Comparison of ENCODE assay signal across 29 cellular contexts in the genomic region with DNA sequence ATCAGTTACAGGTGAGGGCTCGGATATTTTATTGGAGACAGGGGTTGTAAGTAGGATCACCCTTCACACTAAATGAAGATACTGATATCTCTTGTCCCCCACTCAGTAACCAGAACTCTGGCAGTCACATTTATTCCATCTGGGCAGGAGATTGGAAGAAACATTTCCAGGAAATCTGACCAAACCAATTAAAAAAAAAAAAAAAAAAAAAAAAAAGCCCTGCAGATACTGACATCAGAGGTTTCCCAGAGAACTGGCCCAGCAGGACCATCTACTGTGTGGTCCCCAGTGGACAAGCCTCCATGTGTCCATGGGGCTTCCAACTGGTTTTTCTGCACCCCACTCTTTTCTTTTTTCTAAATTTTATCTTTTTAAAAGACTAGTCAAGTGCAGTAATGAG. TPM values are rescaled to one million over a fixed set of nuclear protein-coding genes. Genes with fewer than 3 reads are reported as not detected.
A peak's percentile ranks its signal among the peaks of the same experiment; 100 is the strongest.
DNase-seq lines count a peak whose midpoint lies in the region; ATAC-seq, FAIRE-seq and TF ChIP-seq lines count a peak whose summit lies in the region.
"Had no signal": no experiment of that assay in that cellular context is flagged by ENCODE, and none has a peak within 500 bp of the region (broad histone marks: within the 10 kb centered on the region; RNA-seq: fewer than 3 reads in every experiment).

No MANE protein-coding gene starts in this region.

- TF ChIP-seq POLR2A in H1 (IDR thresholded peaks at IDR 0.05; ENCODE audit: control extremely low read depth in 1 of 2, low read depth in 2 of 2, low read length in 2 of 2), result no peak

- H3T11ph ChIP-seq in H9 (ENCODE audit: low read length), result no peak overlapping the region

- TF ChIP-seq RAD21 in H1 (IDR thresholded peaks at IDR 0.05 in 1 of 2, conservative IDR thresholded peaks at IDR 0.05 in 1 of 2; ENCODE audit: low read depth in 2 of 2, low read length in 2 of 2), result no peak

- H3K18ac ChIP-seq in H9 (ENCODE audit: insufficient read length, low read depth, low read length), result no peak overlapping the region
- H3K18ac ChIP-seq in H1 (ENCODE audit: extremely low read depth, low read length), result no peak overlapping the region

- H3K9me3 Mint-ChIP-seq in H9, result peaks cover 0 to 2% of the 10 kb centered on the region in 2 experiments; a peak in 1 of 5 replicates
- H3K9me3 Mint-ChIP-seq: CD8-positive, alpha-beta T cell; HFFc6 had no signal

- CTCF ChIA-PET in PC-3 (lab: Charles Lee), result no interaction called here
- CTCF ChIA-PET in H1 (lab: Charles Lee; ENCODE audit: partially characterized antibody), result interaction anchor here (0.7 to 1.9 kb wide), 2 partner anchors 9 to 14 kb away, joined by 4 read pairs; no protein-coding TSS in a partner anchor
- CTCF ChIA-PET in A673 (lab: Charles Lee), result no interaction called here

- H2BK5ac ChIP-seq in H9 (ENCODE audit: insufficient read length, low read length) (no peak overlapping the region), H1 (ENCODE audit: low read depth, low read length) (0 out of 2 replicates have a peak overlapping the region, but pooled peaks have one; percentile 49)

- H2BK12ac ChIP-seq in H9 (ENCODE audit: insufficient read length, low read depth, low read length) (no peak overlapping the region), H1 (ENCODE audit: low read depth, low read length) (peak overlapping the region; percentile 94; the same call in 1 of the 2 replicates)

- H3K9me3 ChIP-seq in H9 (ENCODE audit: control insufficient read depth, low read depth, low read length) (no peaks in the 10 kb centered on the region), PC-3 (ENCODE audit: low read length) (no peaks in the 10 kb centered on the region), H1 (ENCODE audit: insufficient read depth in 2 of 2, low read depth in 1 of 2, low read length in 1 of 2) (no peaks in the 10 kb centered on the region), A673 (ENCODE audit: low read depth, low read length, poor library complexity, severe bottlenecking) (no peaks in the 10 kb centered on the region)
- H3K9me3 ChIP-seq: Caco-2, SJCRH30 had no signal

- H2BK20ac ChIP-seq in H9 (ENCODE audit: low read depth, low read length, poor library complexity, severe bottlenecking) (no peak overlapping the region), H1 (ENCODE audit: low read length) (peak overlapping the region; percentile 27; the same call in 1 of the 2 replicates)

- H3K4ac ChIP-seq in H9 (ENCODE audit: low read depth, low read length) (no peak overlapping the region), H1 (replicated peaks; ENCODE audit: insufficient read length, low read depth, low read length) (no peak overlapping the region)

- TF ChIP-seq CTCF in H9 (conservative IDR thresholded peaks at IDR 0.05), result no peak
- no peak for TF ChIP-seq CTCF in PC-3 (conservative IDR thresholded peaks at IDR 0.05; ENCODE audit: low read depth, low read length)
- TF ChIP-seq CTCF in H1 (IDR thresholded peaks at IDR 0.05; ENCODE audit: control extremely low read depth in 1 of 3, insufficient read depth in 1 of 3, low read depth in 1 of 3, low read length in 3 of 3), result no peak
- TF ChIP-seq CTCF in A673 (conservative IDR thresholded peaks at IDR 0.05; ENCODE audit: low read depth, low read length), result no peak

- H3K4me1 Mint-ChIP-seq in H9, result peaks cover 45 to 51% of the 10 kb centered on the region in 2 experiments
- H3K4me1 Mint-ChIP-seq: B cell, IgD-negative memory B cell had no signal

- no peak overlapping the region for H4K5ac ChIP-seq in H9 (ENCODE audit: insufficient read length, low read depth, low read length)
- H4K5ac ChIP-seq in H1 (ENCODE audit: insufficient read length, low read depth, low read length), result no peak overlapping the region

- peaks cover 0 to 4% (median 4%) of the 10 kb centered on the region in 3 experiments; a peak in 3 of 7 replicates for H3K36me3 Mint-ChIP-seq in H9 (ENCODE audit: insufficient read depth in 1 of 3, low read depth in 3 of 3)
- H3K36me3 Mint-ChIP-seq: CD8-positive, alpha-beta T cell had no signal

- H3K27me3 Mint-ChIP-seq in H9 (ENCODE audit: low read depth), result peaks cover 11% of the 10 kb centered on the region
- H3K27me3 Mint-ChIP-seq: B cell, IgD-negative memory B cell had no signal

- no peaks in the 10 kb centered on the region for H3K79me2 ChIP-seq in H9 (ENCODE audit: insufficient read depth, low read length)
- no peaks in the 10 kb centered on the region for H3K79me2 ChIP-seq in PC-3 (ENCODE audit: low read length)
- no peaks in the 10 kb centered on the region for H3K79me2 ChIP-seq in H1 (ENCODE audit: control insufficient read depth in 1 of 2, insufficient read depth in 2 of 2, low read length in 2 of 2)

- peak overlapping the region in 2 of 3 experiments; percentile 84 to 98; a peak in 4 of 7 replicates for H3K27ac Mint-ChIP-seq in H9
- H3K27ac Mint-ChIP-seq: B cell; CD8-positive, alpha-beta T cell; HFFc6 had no signal

- no CpG with 5 or more reads among the region's 1 CpG for WGBS in H9 (ENCODE audit: extremely low coverage, insufficient read length, low lambda C conversion rate)
- WGBS in H1 (ENCODE audit: extremely low coverage in 1 of 2, insufficient coverage in 1 of 2, insufficient read length in 1 of 2, insufficient replicate concordance in 2 of 2, low coverage in 1 of 2, low lambda C conversion rate in 2 of 2, missing lambda C conversion rate in 1 of 2), 2 experiments, result 69% methylated on average over 1 of the region's 1 CpG; no CpG with 5 or more reads in 1 of the 2 experiments

- H2AK5ac ChIP-seq in H9 (ENCODE audit: insufficient read length, low read length) (no peak overlapping the region), H1 (ENCODE audit: low read depth, low read length) (no peak overlapping the region)

- H3K9ac ChIP-seq in H9 (ENCODE audit: extremely low read depth, insufficient read length, low read length) (no peak overlapping the region), PC-3 (ENCODE audit: low read length) (no peak overlapping the region), H1 (replicated peaks in 1 of 4; ENCODE audit: extremely low read depth in 1 of 4, low read depth in 3 of 4, low read length in 3 of 4) (no peak overlapping the region)
- H3K9ac ChIP-seq: KMS-11 had no signal

- intact Hi-C loops in PC-3 (cut with micrococcal nuclease), result no loop called here
- intact Hi-C loops in posterior vena cava (cut with DNase I), result loop anchor here in 1 of 2 donors (1.0 kb wide), 1 partner anchor 48 kb away; no protein-coding TSS in a partner anchor
- intact Hi-C loops in A673 (cut with micrococcal nuclease; ENCODE audit: unreplicated experiment), result no loop called here

- H3K56ac ChIP-seq in H9 (ENCODE audit: insufficient read length, low read depth, low read length) (no peak overlapping the region), H1 (replicated peaks; ENCODE audit: insufficient read length, low read depth, low read length) (no peak overlapping the region)

- H3K4me1 ChIP-seq in H9 (ENCODE audit: insufficient read depth, low read length) (peaks cover 16% of the 10 kb centered on the region; the same call in 1 of the 2 replicates), PC-3 (ENCODE audit: insufficient read depth, low read length) (peaks cover 34% of the 10 kb centered on the region), H1 (replicated peaks in 1 of 4; ENCODE audit: control insufficient read depth in 3 of 4, insufficient read depth in 4 of 4, low read length in 3 of 4) (peaks cover 7 to 14% (median 10%) of the 10 kb centered on the region in 4 experiments), A673 (ENCODE audit: insufficient read depth, low read length, poor library complexity, severe bottlenecking) (no peaks in the 10 kb centered on the region)
- H3K4me1 ChIP-seq: SJCRH30 had no signal

- H3F3A ChIP-seq in PC-3 (ENCODE audit: low read length, unreplicated experiment), result no peaks in the 10 kb centered on the region

- no peak for FAIRE-seq in H1 (lab: Jason Lieb, UNC)
- FAIRE-seq: A204.1, GM12891, GM19239, HTR-8/SVneo had no signal

- H3K79me1 ChIP-seq in H9 (ENCODE audit: insufficient read depth, low read depth, low read length, poor library complexity, severe bottlenecking) (no peaks in the 10 kb centered on the region), H1 (ENCODE audit: low read depth, low read length) (no peaks in the 10 kb centered on the region)

- DNase-seq in H9, result no peak
- no peak for DNase-seq in PC-3
- DNase-seq in H1 (ENCODE audit: low read depth in 1 of 2, low spot score in 2 of 2), result no peak
- peak; percentile 32 for DNase-seq in posterior vena cava (ENCODE audit: low spot score)
- no peak for DNase-seq in NCI-H2196 (lab: John Stamatoyannopoulos, UW; ENCODE audit: unreplicated experiment)
- DNase-seq in anterior cingulate cortex (lab: John Stamatoyannopoulos, UW), result no peak
- no peak for DNase-seq in NCI-H524 (lab: John Stamatoyannopoulos, UW)
- no peak for DNase-seq in A673 (ENCODE audit: low spot score)
- DNase-seq: Caco-2; CD8-positive, alpha-beta T cell; EL; GDM1; H7; HFFc6; MM.1S; NCI-H2029 treated with DMSO at 0.1 percent for 48 hours; NCI-H2227 treated with DMSO at 0.1 percent for 48 hours; NCI-H69; SJCRH30; T-helper 1 cell had no signal

- TF ChIP-seq EP300 in H1 (IDR thresholded peaks at IDR 0.05; ENCODE audit: borderline replicate concordance in 1 of 2, low read depth in 2 of 2, low read length in 2 of 2), result no peak

- H2AFZ ChIP-seq in H9 (ENCODE audit: low read length) (no peak overlapping the region), PC-3 (ENCODE audit: low read length) (no peak overlapping the region), H1 (ENCODE audit: low read length) (no peak overlapping the region)

- H3K4me2 ChIP-seq in H9 (ENCODE audit: insufficient read depth, insufficient read length, low read length), result no peak overlapping the region
- H3K4me2 ChIP-seq in PC-3 (ENCODE audit: low read length), result no peak overlapping the region
- H3K4me2 ChIP-seq in H1 (ENCODE audit: insufficient read depth in 1 of 2, low read depth in 2 of 2, low read length in 2 of 2), result peak overlapping the region in 1 of 2 experiments; percentile 30; a peak in 1 of 4 replicates
- H3K4me2 ChIP-seq: KMS-11 had no signal

- H4K20me1 ChIP-seq in H9 (ENCODE audit: control insufficient read depth, insufficient read depth, insufficient read length) (no peaks in the 10 kb centered on the region), PC-3 (ENCODE audit: low read length) (no peaks in the 10 kb centered on the region), H1 (replicated peaks in 1 of 2; ENCODE audit: control insufficient read depth in 1 of 2, insufficient read depth in 2 of 2, low read length in 2 of 2) (no peaks in the 10 kb centered on the region)

- no peaks in the 10 kb centered on the region for H3K9me2 ChIP-seq in PC-3 (replicated peaks; ENCODE audit: low read length)

- no TSS peak for BruUV-seq in PC-3 (replicated peaks; lab: Mats Ljungman, UMichigan)
- no TSS peak for BruUV-seq in A673 (replicated peaks; lab: Mats Ljungman, UMichigan)

- H3K23ac ChIP-seq in H9 (ENCODE audit: insufficient read length, low read depth, low read length) (no peak overlapping the region), H1 (ENCODE audit: insufficient read length) (no peak overlapping the region)

- no peak overlapping the region; the same call in 1 of the 2 replicates for H3K14ac ChIP-seq in H9 (ENCODE audit: insufficient read depth, low read length)
- H3K14ac ChIP-seq in H1 (ENCODE audit: insufficient read length), result no peak overlapping the region

- H3K36me3 ChIP-seq in PC-3 (ENCODE audit: low read depth, low read length) (no peaks in the 10 kb centered on the region), H1 (ENCODE audit: control insufficient read depth in 2 of 4, insufficient read depth in 4 of 4, low read length in 3 of 4) (no peaks in the 10 kb centered on the region), A673 (ENCODE audit: insufficient read depth, low read length, poor library complexity, severe bottlenecking) (no peaks in the 10 kb centered on the region)
- H3K36me3 ChIP-seq: SJCRH30 had no signal

- ATAC-seq in PC-3, result no peak
- ATAC-seq: CD8-positive, alpha-beta T cell; Right ventricle myocardium inferior had no signal

- H3K27ac ChIP-seq in H9 (ENCODE audit: insufficient read length, low read depth, low read length), result no peak overlapping the region
- H3K27ac ChIP-seq in PC-3 (ENCODE audit: low read length), result peak overlapping the region; percentile 94; the same call in 1 of the 2 replicates
- H3K27ac ChIP-seq in H1 (ENCODE audit: low read depth, low read length), result peak overlapping the region; percentile 18; the same call in 1 of the 2 replicates
- no peak overlapping the region for H3K27ac ChIP-seq in A673 (ENCODE audit: low read depth, low read length, poor library complexity, severe bottlenecking)
- H3K27ac ChIP-seq: C4-2B, KMS-11, SJCRH30 had no signal

- H3K23me2 ChIP-seq in H9 (ENCODE audit: insufficient read length, low read depth, low read length, poor library complexity, severe bottlenecking), result no peaks in the 10 kb centered on the region
- H3K23me2 ChIP-seq in H1 (ENCODE audit: low read depth, low read length), result no peaks in the 10 kb centered on the region

- H4K91ac ChIP-seq in H9 (ENCODE audit: insufficient read length, low read depth, low read length) (no peak overlapping the region), H1 (replicated peaks; ENCODE audit: insufficient read length, low read length) (no peak overlapping the region)

- H2BK120ac ChIP-seq in H9 (ENCODE audit: low read depth, low read length, poor library complexity, severe bottlenecking) (no peak overlapping the region), H1 (replicated peaks; ENCODE audit: low read depth, low read length) (no peak overlapping the region)

- POLR2A ChIA-PET in PC-3 (lab: Charles Lee; ENCODE audit: unreplicated experiment) (no interaction called here), H1 (lab: Charles Lee; ENCODE audit: partially characterized antibody) (interaction anchor here (0.8 to 55.3 kb wide), 2 partner anchors 9 to 87 kb away, joined by 4 to 1889 read pairs; a partner anchor contains a TSS), A673 (lab: Charles Lee; ENCODE audit: low non-redundant PET) (no interaction called here)

- H3K4me3 Mint-ChIP-seq in H9, result no peak overlapping the region
- H3K4me3 Mint-ChIP-seq: B cell; CD8-positive, alpha-beta T cell; HFFc6; IgD-negative memory B cell had no signal

- H3K27me3 ChIP-seq in H9 (ENCODE audit: insufficient read depth, low read length), result no peaks in the 10 kb centered on the region
- H3K27me3 ChIP-seq in PC-3 (ENCODE audit: low read length), result no peaks in the 10 kb centered on the region
- H3K27me3 ChIP-seq in H1 (replicated peaks in 1 of 4; ENCODE audit: control insufficient read depth in 3 of 4, extremely low read depth in 1 of 4, insufficient read depth in 3 of 4, low read length in 3 of 4), result peaks cover 0 to 3% (median 1%) of the 10 kb centered on the region in 4 experiments; a peak in 2 of 7 replicates
- no peaks in the 10 kb centered on the region for H3K27me3 ChIP-seq in A673 (replicated peaks; ENCODE audit: insufficient read depth, low read depth, low read length, poor library complexity)
- H3K27me3 ChIP-seq: SJCRH30 had no signal

- H3K4me3 ChIP-seq in PC-3 (ENCODE audit: low read length) (no peak overlapping the region), H1 (ENCODE audit: extremely low read depth in 1 of 4, insufficient read depth in 2 of 4, low read depth in 3 of 4, low read length in 4 of 4) (no peak overlapping the region), A673 (ENCODE audit: low read depth, low read length, poor library complexity, severe bottlenecking) (no peak overlapping the region)
- H3K4me3 ChIP-seq: SJCRH30 had no signal

- H2BK15ac ChIP-seq in H9 (ENCODE audit: low read depth, low read length) (no peak overlapping the region), H1 (ENCODE audit: low read length) (no peak overlapping the region)

- H4K8ac ChIP-seq in H9 (replicated peaks; ENCODE audit: insufficient read length, low read depth, low read length) (no peak overlapping the region), H1 (ENCODE audit: extremely low read depth, insufficient read depth, low read length) (no peak overlapping the region)

RNA-seq across cellular contexts. Expression of a gene that starts 41.3 kb away (rescaled TPM):
- 0.61 TPM in 2 replicates for total RNA-seq in H9 (2021)
- 0.12 TPM in 1 of 2 replicates, not detected in the other for total RNA-seq in PC-3 (2014; rRNA removed)
- total RNA-seq in H1 (2021; fragmentation: NEBNext Ultra II Directional; extraction: Animal tissue kit (Norgen Biotek cat#: 25700)), result 1.3 TPM in 1 of 2 replicates, not detected in the other
- polyA plus RNA-seq in H1 (2011; rRNA removed), result 0.17 and 0.42 TPM in 2 replicates
- polyA plus RNA-seq in H1 (2011; cell fraction: cytosol; rRNA removed), result 0.28 TPM
- 1.4 TPM for polyA plus RNA-seq in H1 (2011; cell fraction: nucleus; rRNA removed)
- polyA plus RNA-seq in H1 (2012, experiment 1 of 2), result 0.50 to 1.1 TPM (median 0.70 TPM) in 4 replicates
- not detected for polyA plus RNA-seq in H1 (2012, experiment 2 of 2)
- 0.16 TPM for polyA plus RNA-seq in H1 (2013, experiment 1 of 2)
- polyA plus RNA-seq in H1 (2013, experiment 2 of 2), result 0.28 TPM
- 0.47 TPM in 1 of 2 replicates, not detected in the other for polyA minus RNA-seq in H1 (2011; rRNA and poly(A)+ RNA removed)
- polyA minus RNA-seq in H1 (2011; cell fraction: cytosol; rRNA and poly(A)+ RNA removed), result not detected
- 0.90 TPM for polyA minus RNA-seq in H1 (2011; cell fraction: nucleus; rRNA and poly(A)+ RNA removed)
- not detected for total RNA-seq in posterior vena cava
- 0.52 and 1.1 TPM in 2 replicates for total RNA-seq in A673 (2021)
- total RNA-seq: H7, Right ventricle myocardium inferior had no signal
- polyA plus RNA-seq: IgD-negative memory B cell had no signal

RNA-seq across cellular contexts. Expression of a gene that starts 49.6 kb away (rescaled TPM):
- total RNA-seq in H9 (2021), result 72.8 and 78.8 TPM in 2 replicates
- 221 and 260 TPM in 2 replicates for total RNA-seq in PC-3 (2014; rRNA removed)
- 78.6 and 80.5 TPM in 2 replicates for total RNA-seq in H1 (2021; fragmentation: NEBNext Ultra II Directional; extraction: Animal tissue kit (Norgen Biotek cat#: 25700))
- 89.0 and 114 TPM in 2 replicates for polyA plus RNA-seq in H1 (2011; rRNA removed)
- polyA plus RNA-seq in H1 (2011; cell fraction: cytosol; rRNA removed), result 123 TPM
- polyA plus RNA-seq in H1 (2011; cell fraction: nucleus; rRNA removed), result 114 TPM
- polyA plus RNA-seq in H1 (2012, experiment 1 of 2), result 83.9 to 123 TPM (median 109 TPM) in 4 replicates
- polyA plus RNA-seq in H1 (2012, experiment 2 of 2), result 62.0 TPM
- 119 TPM for polyA plus RNA-seq in H1 (2013, experiment 1 of 2)
- polyA plus RNA-seq in H1 (2013, experiment 2 of 2), result 114 TPM
- polyA minus RNA-seq in H1 (2011; rRNA and poly(A)+ RNA removed), result 37.3 and 60.0 TPM in 2 replicates
- polyA minus RNA-seq in H1 (2011; cell fraction: cytosol; rRNA and poly(A)+ RNA removed), result 34.6 TPM
- 30.6 TPM for polyA minus RNA-seq in H1 (2011; cell fraction: nucleus; rRNA and poly(A)+ RNA removed)
- total RNA-seq in posterior vena cava, result 10 to 100 TPM; 56.6 to 72.1 TPM
- 152 and 156 TPM in 2 replicates for total RNA-seq in A673 (2021)

Comparison
In these comparisons a context has a peak if more than half of its experiments do, and no peak if none do; other contexts are left out.
1. H3K27ac ChIP-seq: peak in PC-3 (single experiment) and H1 (single experiment); none in H9 (single experiment) and A673 (single experiment).